In genomic region chr7:2185715-2186114, GRCh38 we compare ENCODE assay signal across 22 cellular contexts.
"Had no signal": no experiment of that assay in that cellular context is flagged by ENCODE, and none has a peak within 500 bp of the region (broad histone marks: within the 10 kb centered on the region; RNA-seq: fewer than 3 reads in every experiment).

No MANE protein-coding gene starts in this region.

- DNase-seq: cortex of kidney; dorsolateral prefrontal cortex; effector CD8-positive, alpha-beta T cell; foreskin melanocyte; heart right ventricle; hypothalamus; lower lobe of right lung; natural killer cell; sigmoid colon; stimulated activated CD4-positive, alpha-beta T cell treated with anti-CD3 and anti-CD28 coated beads, Interleukin-2, amount 100 ng/mL, for 24 hours; stimulated activated CD4-positive, alpha-beta T cell treated with anti-CD3 and anti-CD28 coated beads, Interleukin-4, amount 100 ng/mL, for 4 hours; stimulated activated naive CD4-positive, alpha-beta T cell treated with Interleukin-2 at 50 U/mL for 16 hours; thyroid gland; upper lobe of left lung had no signal

- ATAC-seq: heart right ventricle, left lobe of liver, lower lobe of right lung, natural killer cell had no signal

- H3K4me3 Mint-ChIP-seq: memory B cell, mesothelial cell of epicardium, natural killer cell, neural crest cell had no signal

- H3K27ac ChIP-seq: dorsolateral prefrontal cortex, heart right ventricle, lower lobe of right lung, right atrium auricular region, sigmoid colon, skin epidermis, suprapubic skin, thyroid gland, upper lobe of left lung, vagina had no signal

- H3K9me3 Mint-ChIP-seq: natural killer cell had no signal

- H3K4me3 ChIP-seq: dorsolateral prefrontal cortex, heart right ventricle, lower lobe of right lung, right atrium auricular region, sigmoid colon, skin epidermis, suprapubic skin, thyroid gland, upper lobe of left lung, vagina had no signal

- H3K36me3 ChIP-seq: lower lobe of right lung, right atrium auricular region, sigmoid colon, thyroid gland, vagina had no signal

- H3K9me3 ChIP-seq: lower lobe of right lung, right atrium auricular region, sigmoid colon, suprapubic skin, thyroid gland, upper lobe of left lung, vagina had no signal

- H3K27ac Mint-ChIP-seq: memory B cell, mesothelial cell of epicardium, natural killer cell had no signal

- H3K27me3 Mint-ChIP-seq: memory B cell had no signal

- H3K36me3 Mint-ChIP-seq: natural killer cell had no signal

- H3K4me1 ChIP-seq: heart right ventricle, lower lobe of right lung, right atrium auricular region, sigmoid colon, suprapubic skin, thyroid gland, upper lobe of left lung, vagina had no signal

- H3K4me1 Mint-ChIP-seq: natural killer cell had no signal

- H3K27me3 ChIP-seq: dorsolateral prefrontal cortex, heart right ventricle, right atrium auricular region, sigmoid colon, suprapubic skin, thyroid gland, upper lobe of left lung, vagina had no signal
